ENCODE assay signal across 17 cellular contexts in the genomic region with DNA sequence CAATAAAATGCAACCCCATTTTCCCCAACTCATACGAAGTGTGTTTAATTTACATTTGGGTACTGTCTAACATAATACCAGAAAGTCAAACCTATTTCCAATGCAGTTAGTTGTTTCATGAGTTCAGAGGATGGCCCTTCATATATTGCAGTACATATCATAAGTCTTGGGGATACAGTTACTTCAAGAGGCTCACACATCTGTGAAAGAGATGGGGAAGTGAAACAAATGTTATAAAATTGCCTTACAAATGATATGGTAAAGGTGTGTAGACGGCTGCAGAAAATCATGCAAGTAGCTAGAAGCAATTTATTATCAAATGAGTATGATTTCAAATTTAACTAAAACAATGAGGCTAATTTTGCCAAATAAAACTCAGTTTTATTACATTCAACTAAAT.
DNase-seq lines count a peak whose midpoint lies in the region; ATAC-seq, FAIRE-seq and TF ChIP-seq lines count a peak whose summit lies in the region.
"Had no signal": no experiment of that assay in that cellular context is flagged by ENCODE, and none has a peak within 500 bp of the region (broad histone marks: within the 10 kb centered on the region; RNA-seq: fewer than 3 reads in every experiment).

No MANE protein-coding gene starts in this region.

- H3K4me3 Mint-ChIP-seq in CD4-positive, alpha-beta T cell: no peak overlapping the region
- H3K4me3 Mint-ChIP-seq: activated CD4-positive, alpha-beta T cell treated with anti-CD3 and anti-CD28 coated beads for 36 hours; activated naive CD4-positive, alpha-beta T cell treated with anti-CD3 and anti-CD28 coated beads, Interleukin-2, amount 50 U/mL, for 24 hours; CD14-positive monocyte had no signal

- SMC1A ChIA-PET in GM12878 (lab: Charles Lee; ENCODE audit: uncharacterized antibody, unreplicated experiment): interaction anchor here (0.6 to 3.2 kb wide), 15 partner anchors 9 to 178 kb away, joined by 3 to 17 read pairs (median 4); no protein-coding TSS in a partner anchor

- H3K79me2 ChIP-seq in GM12878 (ENCODE audit: control insufficient read depth, insufficient read depth, low read length): no peaks in the 10 kb centered on the region

- in situ Hi-C loops in GM12878 (cut with MboI): no loop called here

- no peaks in the 10 kb centered on the region for H3K27me3 Mint-ChIP-seq in CD4-positive, alpha-beta T cell
- H3K27me3 Mint-ChIP-seq: activated CD4-positive, alpha-beta T cell treated with anti-CD3 and anti-CD28 coated beads for 36 hours; activated naive CD4-positive, alpha-beta T cell treated with anti-CD3 and anti-CD28 coated beads, Interleukin-2, amount 50 U/mL, for 24 hours had no signal

- H3K4me1 Mint-ChIP-seq in CD4-positive, alpha-beta T cell (ENCODE audit: low read depth): no peaks in the 10 kb centered on the region
- H3K4me1 Mint-ChIP-seq: activated CD4-positive, alpha-beta T cell treated with anti-CD3 and anti-CD28 coated beads for 36 hours; activated naive CD4-positive, alpha-beta T cell treated with anti-CD3 and anti-CD28 coated beads, Interleukin-2, amount 50 U/mL, for 24 hours; CD14-positive monocyte had no signal

- CTCF ChIA-PET in GM12878 (lab: Yijun Ruan, JAX): interaction anchor here (1.1 to 1.3 kb wide), 4 partner anchors 11 to 48 kb away, joined by 3 read pairs; no protein-coding TSS in a partner anchor
- CTCF ChIA-PET in CD4-positive, alpha-beta T cell (lab: Charles Lee): no interaction called here

- no peak for TF ChIP-seq RAD21 in GM12878 (IDR thresholded peaks at IDR 0.05; ENCODE audit: insufficient read depth, low read depth, low read length)

- FAIRE-seq in GM12878 (lab: Jason Lieb, UNC): no peak

- WGBS in GM12878 (ENCODE audit: insufficient coverage, insufficient replicate concordance, low lambda C conversion rate, missing lambda C conversion rate): 0% methylated on average over 2 of the region's 2 CpGs

- no peak for TF ChIP-seq CTCF in GM12878 (IDR thresholded peaks at IDR 0.05 in 2 of 3, conservative IDR thresholded peaks at IDR 0.05 in 1 of 3; ENCODE audit: control insufficient read depth in 2 of 3, extremely low read depth in 1 of 3, insufficient read depth in 1 of 3, low read depth in 3 of 3, low read length in 3 of 3)
- TF ChIP-seq CTCF in CD4-positive, alpha-beta T cell (IDR thresholded peaks at IDR 0.05): no peak

- RAD21 ChIA-PET in GM12878 (lab: Charles Lee; ENCODE audit: unreplicated experiment): interaction anchor here (0.7 to 2.0 kb wide), 7 partner anchors 13 to 155 kb away, joined by 3 to 8 read pairs (median 5); no protein-coding TSS in a partner anchor

- DNase-seq in GM12878 (ENCODE audit: low read depth, low spot score): no peak
- DNase-seq in NCI-H2029 (lab: John Stamatoyannopoulos, UW): no peak
- DNase-seq in CD4-positive, alpha-beta T cell: no peak
- no peak for DNase-seq in T1000 (lab: John Stamatoyannopoulos, UW)
- DNase-seq: activated CD4-positive, alpha-beta T cell treated with anti-CD3 and anti-CD28 coated beads for 36 hours; aorta; IMR-90; NCI-H1436 treated with DMSO at 0.1 percent for 48 hours; NCI-H2171 treated with DMSO at 0.1 percent for 48 hours; NCI-H526 had no signal

- H3K9ac ChIP-seq in GM12878 (ENCODE audit: control insufficient read depth, insufficient read depth, low read length): no peak overlapping the region

- POLR2A ChIA-PET in GM12878 (lab: Charles Lee): no interaction called here
- POLR2A ChIA-PET in CD4-positive, alpha-beta T cell (lab: Charles Lee): no interaction called here

- H4K20me1 ChIP-seq in GM12878 (ENCODE audit: control insufficient read depth, insufficient read depth): no peaks in the 10 kb centered on the region

- H3K4me2 ChIP-seq in GM12878 (ENCODE audit: control insufficient read depth, insufficient read depth): no peak overlapping the region

- no peaks in the 10 kb centered on the region for H3K27me3 ChIP-seq in GM12878 (replicated peaks in 1 of 2; ENCODE audit: control insufficient read depth in 2 of 2, insufficient read depth in 2 of 2, low read length in 1 of 2)
- H3K27me3 ChIP-seq in CD4-positive, alpha-beta T cell (ENCODE audit: control insufficient read depth, insufficient read depth, low read length): no peaks in the 10 kb centered on the region
- H3K27me3 ChIP-seq: neutrophil had no signal

- H3K4me1 ChIP-seq in GM12878 (ENCODE audit: control insufficient read depth, insufficient read depth, low read length): no peaks in the 10 kb centered on the region
- H3K4me1 ChIP-seq: HAP-1 had no signal

- H3K27ac ChIP-seq in GM12878 (ENCODE audit: control insufficient read depth, insufficient read depth): no peak overlapping the region
- H3K27ac ChIP-seq in CD4-positive, alpha-beta T cell (ENCODE audit: low read depth, low read length): no peak overlapping the region
- H3K27ac ChIP-seq: neutrophil had no signal

- no peaks in the 10 kb centered on the region for H3K36me3 ChIP-seq in GM12878 (ENCODE audit: control insufficient read depth in 2 of 2, insufficient read depth in 2 of 2, low read length in 1 of 2)
- H3K36me3 ChIP-seq: HAP-1, neutrophil had no signal

- H3K36me3 Mint-ChIP-seq in CD4-positive, alpha-beta T cell (ENCODE audit: low read depth): no peaks in the 10 kb centered on the region
- H3K36me3 Mint-ChIP-seq: activated naive CD4-positive, alpha-beta T cell treated with anti-CD3 and anti-CD28 coated beads, Interleukin-2, amount 50 U/mL, for 24 hours; CD14-positive monocyte had no signal

- no peaks in the 10 kb centered on the region for H3K9me3 Mint-ChIP-seq in CD4-positive, alpha-beta T cell

- H3K9me3 ChIP-seq in GM12878 (replicated peaks; ENCODE audit: control insufficient read depth, insufficient read depth, low read length): no peaks in the 10 kb centered on the region
- H3K9me3 ChIP-seq in CD4-positive, alpha-beta T cell (ENCODE audit: control insufficient read depth, low read length): no peaks in the 10 kb centered on the region
- H3K9me3 ChIP-seq: HAP-1, neutrophil had no signal

- no peak overlapping the region for H3K4me3 ChIP-seq in GM12878
- H3K4me3 ChIP-seq: HAP-1 had no signal

- no peak for TF ChIP-seq POLR2A in GM12878 (IDR thresholded peaks at IDR 0.05; ENCODE audit: low read depth, low read length)

- TF ChIP-seq EP300 in GM12878 (IDR thresholded peaks at IDR 0.05; ENCODE audit: borderline replicate concordance in 1 of 2, control insufficient read depth in 1 of 2, low read depth in 2 of 2, low read length in 2 of 2): 0 out of 4 replicates have a peak, but pooled peaks of 1 of the 2 experiments have one; percentile 38

- no peak overlapping the region for H2AFZ ChIP-seq in GM12878 (ENCODE audit: control insufficient read depth, low read depth, low read length)

- intact Hi-C loops in GM12878 (cut with micrococcal nuclease; ENCODE audit: unreplicated experiment): no loop called here
- intact Hi-C loops in CD4-positive, alpha-beta T cell (cut with DNase I, micrococcal nuclease): no loop called here

- no peak overlapping the region for H3K27ac Mint-ChIP-seq in CD4-positive, alpha-beta T cell
- H3K27ac Mint-ChIP-seq: activated CD4-positive, alpha-beta T cell treated with anti-CD3 and anti-CD28 coated beads for 36 hours; activated naive CD4-positive, alpha-beta T cell treated with anti-CD3 and anti-CD28 coated beads, Interleukin-2, amount 50 U/mL, for 24 hours; CD14-positive monocyte had no signal

- peak; percentile 52 for ATAC-seq in GM18502 (IDR thresholded peaks at IDR 0.05; ENCODE audit: poor library complexity, unreplicated experiment)
- ATAC-seq in GM21526 (IDR thresholded peaks at IDR 0.05; ENCODE audit: low FRiP score, unreplicated experiment): peak; percentile 74
- ATAC-seq in HG03442 (IDR thresholded peaks at IDR 0.05; ENCODE audit: unreplicated experiment): peak; percentile 67
- peak; percentile 96 for ATAC-seq in GM12878
- no peak for ATAC-seq in CD4-positive, alpha-beta T cell (ENCODE audit: poor library complexity)
- ATAC-seq: activated CD4-positive, alpha-beta T cell treated with anti-CD3 and anti-CD28 coated beads for 36 hours had no signal

- no TSS peak for BruUV-seq in GM12878 (replicated peaks; lab: Mats Ljungman, UMichigan)

TF ChIP-seq in GM12878, 131 proteins besides CTCF, POLR2A, EP300 and RAD21 (continues in another document):
- TF ChIP-seq BHLHE40 (IDR thresholded peaks at IDR 0.05; ENCODE audit: borderline replicate concordance in 1 of 2, low read depth in 2 of 2, low read length in 1 of 2) (no peak), SIX5 (IDR thresholded peaks at IDR 0.05; ENCODE audit: low read depth, low read length, severe bottlenecking) (no peak), NFYA (IDR thresholded peaks at IDR 0.05; ENCODE audit: borderline replicate concordance, low read depth, low read length) (no peak), IRF4 (IDR thresholded peaks at IDR 0.05; ENCODE audit: low read depth, low read length) (no peak), FOS (IDR thresholded peaks at IDR 0.05; ENCODE audit: borderline replicate concordance, extremely low read depth, insufficient read length) (no peak), DPF2 (IDR thresholded peaks at IDR 0.05) (0 out of 2 replicates have a peak, but pooled peaks have one; percentile 17), CEBPB (IDR thresholded peaks at IDR 0.05; ENCODE audit: borderline replicate concordance in 1 of 2, low read depth in 2 of 2, low read length in 2 of 2) (no peak), MYC (IDR thresholded peaks at IDR 0.05; ENCODE audit: insufficient read depth, insufficient read length, insufficient replicate concordance, low read length, severe bottlenecking) (no peak), ZSCAN29 (IDR thresholded peaks at IDR 0.05) (peak; percentile 84)
- TF ChIP-seq, protein P1, sequence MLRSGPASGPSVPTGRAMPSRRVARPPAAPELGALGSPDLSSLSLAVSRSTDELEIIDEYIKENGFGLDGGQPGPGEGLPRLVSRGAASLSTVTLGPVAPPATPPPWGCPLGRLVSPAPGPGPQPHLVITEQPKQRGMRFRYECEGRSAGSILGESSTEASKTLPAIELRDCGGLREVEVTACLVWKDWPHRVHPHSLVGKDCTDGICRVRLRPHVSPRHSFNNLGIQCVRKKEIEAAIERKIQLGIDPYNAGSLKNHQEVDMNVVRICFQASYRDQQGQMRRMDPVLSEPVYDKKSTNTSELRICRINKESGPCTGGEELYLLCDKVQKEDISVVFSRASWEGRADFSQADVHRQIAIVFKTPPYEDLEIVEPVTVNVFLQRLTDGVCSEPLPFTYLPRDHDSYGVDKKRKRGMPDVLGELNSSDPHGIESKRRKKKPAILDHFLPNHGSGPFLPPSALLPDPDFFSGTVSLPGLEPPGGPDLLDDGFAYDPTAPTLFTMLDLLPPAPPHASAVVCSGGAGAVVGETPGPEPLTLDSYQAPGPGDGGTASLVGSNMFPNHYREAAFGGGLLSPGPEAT (IDR thresholded peaks at IDR 0.05; ENCODE audit: low read depth): 0 out of 2 replicates have a peak, but pooled peaks have one; percentile 9
